Comparison of ENCODE assay signal across 20 cellular contexts in genomic region chr5:180334751-180335613, GRCh38. TPM values are rescaled to one million over a fixed set of nuclear protein-coding genes. Genes with fewer than 3 reads are reported as not detected.
DNase-seq lines count a peak whose midpoint lies in the region; ATAC-seq, FAIRE-seq and TF ChIP-seq lines count a peak whose summit lies in the region.
"Had no signal": no experiment of that assay in that cellular context is flagged by ENCODE, and none has a peak within 500 bp of the region (broad histone marks: within the 10 kb centered on the region; RNA-seq: fewer than 3 reads in every experiment).

No MANE protein-coding gene starts in this region.

- peaks cover 4% of the 10 kb centered on the region for H3K79me2 ChIP-seq in osteoblast (ENCODE audit: insufficient read depth, low read length)

- peak overlapping the region; percentile 92 for H3K27ac Mint-ChIP-seq in WTC11
- H3K27ac Mint-ChIP-seq in mesothelial cell of epicardium, result no peak overlapping the region

- peaks cover 6% of the 10 kb centered on the region; the same call in 1 of the 2 replicates for H3K9me3 Mint-ChIP-seq in WTC11
- no peaks in the 10 kb centered on the region for H3K9me3 Mint-ChIP-seq in mesothelial cell of epicardium

- no peaks in the 10 kb centered on the region for H3K27me3 Mint-ChIP-seq in WTC11 (ENCODE audit: low read depth)
- H3K27me3 Mint-ChIP-seq in mesothelial cell of epicardium (ENCODE audit: low read depth), result no peaks in the 10 kb centered on the region

- H3K9me3 ChIP-seq in A549 (no peaks in the 10 kb centered on the region), osteoblast (ENCODE audit: low read depth, low read length) (no peaks in the 10 kb centered on the region), small intestine (ENCODE audit: control insufficient read depth, low read depth) (no peaks in the 10 kb centered on the region)
- H3K9me3 ChIP-seq: SJCRH30 had no signal

- no peak for TF ChIP-seq EP300 in A549 (IDR thresholded peaks at IDR 0.05)

- H3K4me2 ChIP-seq in A549 (no peak overlapping the region), osteoblast (ENCODE audit: insufficient read depth, low read length) (no peak overlapping the region)

- H3K4me3 Mint-ChIP-seq in WTC11 (no peak overlapping the region), mesothelial cell of epicardium (no peak overlapping the region)

- no peak overlapping the region for H2AFZ ChIP-seq in osteoblast (ENCODE audit: low read length)

- H3K36me3 ChIP-seq in osteoblast (ENCODE audit: insufficient read depth, low read length) (peaks cover 38% of the 10 kb centered on the region), small intestine (ENCODE audit: control insufficient read depth in 2 of 2, insufficient read depth in 2 of 2, low read length in 2 of 2) (no peaks in the 10 kb centered on the region)
- H3K36me3 ChIP-seq: SJCRH30 had no signal

- TF ChIP-seq RAD21 in A549 (conservative IDR thresholded peaks at IDR 0.05 in 1 of 2, IDR thresholded peaks at IDR 0.05 in 1 of 2), result no peak

- TF ChIP-seq CTCF in A549 (IDR thresholded peaks at IDR 0.05) (no peak), WTC11 (IDR thresholded peaks at IDR 0.05) (no peak), osteoblast (IDR thresholded peaks at IDR 0.05; ENCODE audit: extremely low read depth, low read depth, low read length) (no peak), mesothelial cell of epicardium (IDR thresholded peaks at IDR 0.05; ENCODE audit: unreplicated experiment) (no peak)

- TF ChIP-seq POLR2A in A549 (IDR thresholded peaks at IDR 0.05; ENCODE audit: low read length), result no peak

- FAIRE-seq in A549 (lab: Jason Lieb, UNC) (no peak), small intestine (lab: Jason Lieb, UNC) (no peak)

- peaks cover 49% of the 10 kb centered on the region for H3K4me1 ChIP-seq in A549
- peaks cover 57% of the 10 kb centered on the region for H3K4me1 ChIP-seq in osteoblast (ENCODE audit: insufficient read depth, low read length)
- H3K4me1 ChIP-seq in small intestine (ENCODE audit: control insufficient read depth in 2 of 2, insufficient read depth in 1 of 2, low read depth in 1 of 2, low read length in 1 of 2), result no peaks in the 10 kb centered on the region

- H3K36me3 Mint-ChIP-seq in WTC11 (peaks cover 81% of the 10 kb centered on the region), mesothelial cell of epicardium (peaks cover 8% of the 10 kb centered on the region)

- H3K27ac ChIP-seq in A549 (peak overlapping the region; percentile 82 to 87), osteoblast (ENCODE audit: low read depth, low read length) (peak overlapping the region; percentile 77), small intestine (ENCODE audit: low read depth in 1 of 2, low read length in 1 of 2) (no peak overlapping the region)
- H3K27ac ChIP-seq: SJCRH30 had no signal

- POLR2A ChIA-PET in A549 (lab: Yijun Ruan, JAX) (no interaction called here), WTC11 (lab: Charles Lee) (no interaction called here)

- CTCF ChIA-PET in A549 (lab: Yijun Ruan, JAX), result interaction anchor here (0.8 to 14.9 kb wide), 7 partner anchors 9 to 181 kb away, joined by 4 to 250 read pairs (median 12); partner anchors contain the start of gene MAPK9
- CTCF ChIA-PET in WTC11 (lab: Charles Lee), result interaction anchor here (1.2 kb wide), 1 partner anchor 42 kb away, joined by 3 read pairs; no protein-coding TSS in a partner anchor

- H3K27me3 ChIP-seq in osteoblast (ENCODE audit: insufficient read depth, low read length) (no peaks in the 10 kb centered on the region), small intestine (ENCODE audit: control insufficient read depth in 2 of 2, insufficient read depth in 2 of 2, low read length in 2 of 2) (no peaks in the 10 kb centered on the region)
- H3K27me3 ChIP-seq: SJCRH30 had no signal

- WGBS in A549 (ENCODE audit: missing lambda C conversion rate), result 93% methylated on average over 13 of the region's 15 CpGs
- 65 to 79% (median 67%) methylated on average over 15 of the region's 15 CpGs for WGBS in small intestine, 3 donors

- DNase-seq in A549 (ENCODE audit: low read depth in 1 of 2, low spot score in 1 of 2) (no peak), DMS79 treated with DMSO at 0.1 percent for 48 hours (lab: John Stamatoyannopoulos, UW) (peak; percentile 49), WTC11 (ENCODE audit: low spot score) (no peak), osteoblast (ENCODE audit: insufficient read length, low spot score, missing footprints) (peak; percentile 79), small intestine (no peak), mesothelial cell of epicardium (ENCODE audit: low spot score in 2 of 2, unreplicated experiment in 2 of 2) (no peak), NCI-H526 (lab: John Stamatoyannopoulos, UW) (no peak)
- DNase-seq: ACHN, AML-193, COR-L47, EL, KG1, NCI-H1694, NCI-H2107, NCI-H345, NCI-H69, OCI-M1, RPMI8226, SJCRH30 had no signal

- no peaks in the 10 kb centered on the region for H4K20me1 ChIP-seq in osteoblast (ENCODE audit: insufficient read depth, low read length)

- ATAC-seq in A549 (no peak), WTC11 (no peak), HG03439 (IDR thresholded peaks at IDR 0.05; ENCODE audit: unreplicated experiment) (no peak)

- H3K4me3 ChIP-seq in A549 (no peak overlapping the region), osteoblast (ENCODE audit: insufficient read depth, low read length) (no peak overlapping the region), small intestine (ENCODE audit: low read depth in 1 of 2, low read length in 2 of 2) (no peak overlapping the region)
- H3K4me3 ChIP-seq: SJCRH30 had no signal

- H3K4me1 Mint-ChIP-seq in WTC11 (peaks cover 42% of the 10 kb centered on the region), mesothelial cell of epicardium (peaks cover 22% of the 10 kb centered on the region)

TF ChIP-seq in A549, 52 proteins besides CTCF, POLR2A, EP300 and RAD21:
- TF ChIP-seq SREBF2 (IDR thresholded peaks at IDR 0.05) (no peak), ZC3H11A (IDR thresholded peaks at IDR 0.05) (no peak), HEYL (CRISPR knock-in tag; IDR thresholded peaks at IDR 0.05) (no peak), RNF2 (IDR thresholded peaks at IDR 0.05; ENCODE audit: borderline replicate concordance, low read depth) (no peak), CEBPB (IDR thresholded peaks at IDR 0.05) (no peak), KDM5A (IDR thresholded peaks at IDR 0.05) (no peak), MYC (IDR thresholded peaks at IDR 0.05; ENCODE audit: borderline replicate concordance, low read length) (no peak), MAZ (IDR thresholded peaks at IDR 0.05; ENCODE audit: borderline replicate concordance, low read depth, low read length) (no peak), EHMT2 (IDR thresholded peaks at IDR 0.05; ENCODE audit: low read depth) (no peak), TP53 (CRISPR knock-in tag; IDR thresholded peaks at IDR 0.05) (no peak), CBX8 (IDR thresholded peaks at IDR 0.05) (no peak)

TF ChIP-seq in WTC11, 78 proteins besides CTCF, POLR2A, EP300 and RAD21 (continues in another document):
- TF ChIP-seq JUN (CRISPR knock-in tag; IDR thresholded peaks at IDR 0.05) (no peak), TEAD1 (CRISPR knock-in tag; IDR thresholded peaks at IDR 0.05) (no peak), ATF3 (CRISPR knock-in tag; conservative IDR thresholded peaks at IDR 0.05) (no peak), JAZF1 (CRISPR knock-in tag; IDR thresholded peaks at IDR 0.05) (no peak), ZNF423 (CRISPR knock-in tag; IDR thresholded peaks at IDR 0.05) (no peak), IRF2 (CRISPR knock-in tag; IDR thresholded peaks at IDR 0.05; ENCODE audit: borderline replicate concordance, low read depth) (no peak), TP53 (CRISPR knock-in tag; IDR thresholded peaks at IDR 0.05) (no peak), FOXP1 (CRISPR knock-in tag; IDR thresholded peaks at IDR 0.05; ENCODE audit: borderline replicate concordance) (no peak), ZNF671 (CRISPR knock-in tag; IDR thresholded peaks at IDR 0.05) (no peak), RORB (CRISPR knock-in tag; IDR thresholded peaks at IDR 0.05) (no peak), SMAD4 (CRISPR knock-in tag; IDR thresholded peaks at IDR 0.05) (no peak)

RNA-seq across cellular contexts. Expression of gene GFPT2, which starts 18.2 kb away (rescaled TPM):
- 38.0 and 40.5 TPM in 2 replicates for polyA plus RNA-seq in A549 (2011; rRNA removed)
- 16.9 and 22.1 TPM in 2 replicates for polyA plus RNA-seq in A549 (2012; cell fraction: cytosol; rRNA removed)
- polyA plus RNA-seq in A549 (2012; cell fraction: nucleus; rRNA removed), result 31.2 and 41.0 TPM in 2 replicates
- 24.4 to 34.9 TPM (median 31.6 TPM) in 3 replicates for polyA plus RNA-seq in A549 (2017; fragmentation: RNase III; extraction: RNeasy Plus Mini Kit Qiagen cat#74134 plus additional on column Dnase treatment)
- 34.8 and 36.3 TPM in 2 replicates for polyA minus RNA-seq in A549 (2011; rRNA and poly(A)+ RNA removed)
- total RNA-seq in WTC11 (2021), result 124 to 138 TPM (median 136 TPM) in 3 replicates
- total RNA-seq in osteoblast, result 30.4 and 39.5 TPM in 2 replicates
- 1 to 10 TPM in 2 of 3 donors, under 1 TPM in 1; 0.54 to 4.5 (median 1.1) TPM for polyA plus RNA-seq in small intestine
- total RNA-seq in mesothelial cell of epicardium, result 14.9 to 16.3 TPM (median 15.7 TPM) in 3 replicates

RNA-seq across cellular contexts. Expression of gene MAPK9, which starts 43.1 kb away (rescaled TPM):
- polyA plus RNA-seq in A549 (2011; rRNA removed) (52.7 and 66.9 TPM in 2 replicates), A549 (2017; fragmentation: RNase III; extraction: RNeasy Plus Mini Kit Qiagen cat#74134 plus additional on column Dnase treatment) (34.6 to 36.6 TPM (median 34.7 TPM) in 3 replicates), small intestine (10 to 100 TPM; 13.2 to 18.4 (median 13.9) TPM)
- 31.5 and 35.5 TPM in 2 replicates for polyA plus RNA-seq in A549 (2012; cell fraction: cytosol; rRNA removed)
- 17.8 and 29.8 TPM in 2 replicates for polyA plus RNA-seq in A549 (2012; cell fraction: nucleus; rRNA removed)
- polyA minus RNA-seq in A549 (2011; rRNA and poly(A)+ RNA removed), result 57.9 and 65.4 TPM in 2 replicates
- total RNA-seq in WTC11 (2021) (42.4 to 42.9 TPM (median 42.9 TPM) in 3 replicates), osteoblast (31.8 and 36.8 TPM in 2 replicates), mesothelial cell of epicardium (34.8 to 36.9 TPM (median 35.7 TPM) in 3 replicates)

Comparison
In these comparisons a context has a peak if more than half of its experiments do, and no peak if none do; other contexts are left out.
1. DNase-seq: peak in DMS79 treated with DMSO at 0.1 percent for 48 hours (single experiment) and osteoblast (single experiment); none in A549 (0 of 2), WTC11 (single experiment), small intestine (single experiment), mesothelial cell of epicardium (0 of 2) and NCI-H526 (0 of 2).
2. H3K27ac ChIP-seq: peak in A549 (2 of 2) and osteoblast (single experiment); none in small intestine (0 of 2).